8 cellular contexts compared by ENCODE assay signal in the genomic region with DNA sequence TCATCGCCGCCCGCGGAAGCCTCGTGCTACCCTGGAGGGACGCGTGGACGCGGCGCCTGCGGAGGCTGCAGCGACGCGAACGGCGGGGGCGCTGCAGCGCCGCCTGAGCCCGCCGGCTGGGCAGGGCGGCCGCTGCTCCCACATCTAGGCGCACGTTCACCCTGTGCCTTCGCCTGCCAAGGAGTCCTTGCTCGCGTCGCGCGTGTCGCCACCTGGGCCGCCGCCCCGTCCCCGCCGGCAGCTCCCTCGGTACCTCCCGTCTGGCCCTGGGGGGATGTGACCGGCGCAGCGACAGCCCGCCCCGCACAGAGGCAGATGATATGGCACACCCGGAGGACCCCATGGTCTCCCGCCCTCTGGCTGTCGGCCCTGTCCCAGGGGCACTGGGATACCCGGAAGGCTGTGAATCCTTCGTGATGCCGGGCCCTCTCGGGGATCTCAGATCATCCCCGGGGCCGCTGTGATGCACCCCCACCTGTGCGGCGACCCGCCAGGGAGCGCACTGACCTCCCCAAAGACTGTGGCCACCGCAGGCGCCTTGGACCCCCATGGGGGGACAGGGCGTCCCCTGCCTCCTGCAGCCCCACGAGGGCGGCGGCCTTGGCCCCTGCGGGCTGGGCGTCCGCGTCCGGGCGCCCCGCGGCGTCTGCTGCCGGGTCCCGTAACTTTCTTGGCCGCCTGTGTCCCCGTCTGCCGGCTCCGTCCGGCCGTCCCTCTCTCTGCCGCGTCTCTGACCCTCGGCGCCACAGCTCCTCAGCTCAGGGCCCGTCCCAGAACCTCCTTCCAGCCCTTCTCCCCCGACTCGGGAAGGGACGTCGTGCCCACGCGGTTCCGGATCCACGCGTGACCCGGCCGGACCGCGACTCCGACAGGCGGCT. TPM values are rescaled to one million over a fixed set of nuclear protein-coding genes. Genes with fewer than 3 reads are reported as not detected.
DNase-seq lines count a peak whose midpoint lies in the region; ATAC-seq and TF ChIP-seq lines count a peak whose summit lies in the region.

No MANE protein-coding gene starts in this region.

- peak; percentile 45 for TF ChIP-seq POLR2A in erythroblast (IDR thresholded peaks at IDR 0.05; ENCODE audit: low read length)

- H3K4me3 ChIP-seq in CD8-positive, alpha-beta memory T cell (ENCODE audit: low read length) = peak overlapping the region; percentile 58
- H3K4me3 ChIP-seq in subcutaneous abdominal adipose tissue (ENCODE audit: low read depth in 1 of 5, low read length in 5 of 5) = peak overlapping the region in 4 of 5 donors; percentile 63 to 77 (median 69)

- H3K36me3 ChIP-seq in CD8-positive, alpha-beta memory T cell (ENCODE audit: insufficient read depth, low read length) = no peaks in the 10 kb centered on the region
- peaks cover 0 to under 1% (median 0%) of the 10 kb centered on the region in 5 donors for H3K36me3 ChIP-seq in subcutaneous abdominal adipose tissue (ENCODE audit: control insufficient read depth in 5 of 5, insufficient read depth in 5 of 5, low read length in 5 of 5)

- POLR2A ChIA-PET in CD8-positive, alpha-beta memory T cell (lab: Charles Lee) = interaction anchor here (0.6 to 0.7 kb wide), 2 partner anchors 13 to 47 kb away, joined by 3 read pairs; no protein-coding TSS in a partner anchor

- peak overlapping the region; percentile 16 to 86 (median 72) for H3K9ac ChIP-seq in subcutaneous abdominal adipose tissue (ENCODE audit: low read length in 5 of 5)

- H3K4me1 Mint-ChIP-seq in CD8-positive, alpha-beta memory T cell = peaks cover 20 to 30% (median 22%) of the 10 kb centered on the region in 3 donors

- H3K27ac ChIP-seq in CD8-positive, alpha-beta memory T cell (ENCODE audit: low read depth, low read length) = peak overlapping the region; percentile 61
- peak overlapping the region; percentile 79 for H3K27ac ChIP-seq in subcutaneous abdominal adipose tissue (ENCODE audit: low read depth, low read length)

- peak; percentile 44 to 74 (median 63) for DNase-seq in CD8-positive, alpha-beta memory T cell
- DNase-seq in NCI-H345 treated with DMSO at 0.1 percent for 48 hours (lab: John Stamatoyannopoulos, UW; ENCODE audit: unreplicated experiment) (peak; percentile 39), erythroblast (lab: John Stamatoyannopoulos, UW) (peak; percentile 74 to 85), myocyte (ENCODE audit: low read depth) (peak; percentile 44), DMS114 treated with DMSO at 0.1 percent for 48 hours (lab: John Stamatoyannopoulos, UW; ENCODE audit: unreplicated experiment) (no peak)
- DNase-seq in activated CD8-positive, alpha-beta memory T cell treated with anti-CD3 and anti-CD28 coated beads, Interleukin-2, amount 50 U/mL, for 48 hours = peak; percentile 79

- CTCF ChIA-PET in CD8-positive, alpha-beta memory T cell (lab: Charles Lee) = interaction anchor here (0.6 to 1.5 kb wide), 7 partner anchors 13 to 222 kb away, joined by 3 to 7 read pairs (median 3); a partner anchor contains a TSS

- H3K36me3 Mint-ChIP-seq in CD8-positive, alpha-beta memory T cell = no peaks in the 10 kb centered on the region

- no peaks in the 10 kb centered on the region for H3K9me3 ChIP-seq in CD8-positive, alpha-beta memory T cell (ENCODE audit: low read length)
- H3K9me3 ChIP-seq in subcutaneous abdominal adipose tissue (ENCODE audit: control insufficient read depth in 5 of 5, low read length in 5 of 5) = no peaks in the 10 kb centered on the region

- H3K27ac Mint-ChIP-seq in CD8-positive, alpha-beta memory T cell = peak overlapping the region in 1 of 8 donors; percentile 43

- peaks cover 33% of the 10 kb centered on the region for H3K27me3 ChIP-seq in CD8-positive, alpha-beta memory T cell (ENCODE audit: insufficient read depth, low read length, poor library complexity, severe bottlenecking)
- H3K27me3 ChIP-seq in subcutaneous abdominal adipose tissue (ENCODE audit: control insufficient read depth in 5 of 5, insufficient read depth in 4 of 5, low read length in 5 of 5) = peaks cover 0 to 30% (median 18%) of the 10 kb centered on the region in 5 donors

- H3K9me3 Mint-ChIP-seq in CD8-positive, alpha-beta memory T cell = no peaks in the 10 kb centered on the region

- H3K27me3 Mint-ChIP-seq in CD8-positive, alpha-beta memory T cell = peaks cover 18 to 21% of the 10 kb centered on the region in 2 donors

- peaks cover 14% of the 10 kb centered on the region for H3K4me1 ChIP-seq in CD8-positive, alpha-beta memory T cell (ENCODE audit: insufficient read depth, low read length)
- H3K4me1 ChIP-seq in subcutaneous abdominal adipose tissue (ENCODE audit: control insufficient read depth in 5 of 5, insufficient read depth in 5 of 5, low read length in 5 of 5) = peaks cover 3 to 55% (median 46%) of the 10 kb centered on the region in 5 donors

- H3K4me3 Mint-ChIP-seq in CD8-positive, alpha-beta memory T cell = peak overlapping the region; percentile 65 to 88 (median 74)

- peak; percentile 26 for ATAC-seq in GM21825 (IDR thresholded peaks at IDR 0.05; ENCODE audit: unreplicated experiment)

RNA-seq across cellular contexts. Expression of a gene that starts 0.7 kb away (rescaled TPM):
- 10 to 100 TPM; 28.3 to 32.7 TPM for total RNA-seq in CD8-positive, alpha-beta memory T cell
- 3.5 TPM for polyA plus RNA-seq in CD8-positive, alpha-beta memory T cell
- total RNA-seq in myocyte = 27.6 and 46.3 TPM in 2 replicates
- polyA plus RNA-seq in myocyte (2012) = 11.1 TPM

RNA-seq across cellular contexts. Expression of a gene that starts 3.1 kb away (rescaled TPM):
- total RNA-seq in CD8-positive, alpha-beta memory T cell = not detected
- polyA plus RNA-seq in CD8-positive, alpha-beta memory T cell = not detected
- 0.10 TPM in 1 of 2 replicates, not detected in the other for total RNA-seq in myocyte
- 0.23 TPM for polyA plus RNA-seq in myocyte (2012)

RNA-seq across cellular contexts. Expression of a gene that starts 14.3 kb away (rescaled TPM):
- total RNA-seq in CD8-positive, alpha-beta memory T cell = 10 to 100 TPM; 32.1 to 34.2 TPM
- polyA plus RNA-seq in CD8-positive, alpha-beta memory T cell = 0.56 TPM
- 5.7 and 10.4 TPM in 2 replicates for total RNA-seq in myocyte
- 2.5 TPM for polyA plus RNA-seq in myocyte (2012)

RNA-seq across cellular contexts. Expression of a gene that starts 39.5 kb away (rescaled TPM):
- total RNA-seq in CD8-positive, alpha-beta memory T cell = 100 to 1,000 TPM; 154 to 157 TPM
- 101 TPM for polyA plus RNA-seq in CD8-positive, alpha-beta memory T cell
- 50.9 and 59.2 TPM in 2 replicates for total RNA-seq in myocyte
- polyA plus RNA-seq in myocyte (2012) = 273 TPM

RNA-seq across cellular contexts. Expression of a gene that starts 45.0 kb away (rescaled TPM):
- 10 to 100 TPM; 30.5 to 30.8 TPM for total RNA-seq in CD8-positive, alpha-beta memory T cell
- 2.6 TPM for polyA plus RNA-seq in CD8-positive, alpha-beta memory T cell
- 3.1 and 3.2 TPM in 2 replicates for total RNA-seq in myocyte
- 1.8 TPM for polyA plus RNA-seq in myocyte (2012)
